ENCODE assay signal across 1 cellular context in the genomic region with DNA sequence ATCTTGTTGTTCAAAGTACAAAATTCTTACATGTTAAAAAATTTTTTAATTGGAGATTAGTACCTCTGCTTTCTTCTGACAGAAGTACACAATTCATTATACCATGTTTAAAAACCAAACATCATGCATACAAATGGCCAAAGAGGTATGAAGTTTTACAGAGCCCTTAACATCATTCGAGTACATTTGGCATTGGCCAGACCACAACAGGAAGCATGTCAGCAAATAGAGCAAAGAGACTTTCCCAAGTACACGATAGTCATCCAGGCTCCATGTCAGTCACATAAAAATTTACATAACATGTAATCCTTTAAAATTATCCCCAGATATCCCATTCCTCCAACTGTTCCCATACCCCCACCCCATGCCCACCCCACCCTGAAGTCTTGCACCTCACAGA.
TF ChIP-seq lines count a peak whose summit lies in the region.

No MANE protein-coding gene starts in this region.

TF ChIP-seq in endothelial cell of umbilical vein, 7 proteins besides CTCF, POLR2A, EP300 and RAD21:
- no peak for TF ChIP-seq EZH2 (IDR thresholded peaks at IDR 0.05; ENCODE audit: borderline replicate concordance, low read depth, low read length, severe bottlenecking)
- TF ChIP-seq, protein P1, sequence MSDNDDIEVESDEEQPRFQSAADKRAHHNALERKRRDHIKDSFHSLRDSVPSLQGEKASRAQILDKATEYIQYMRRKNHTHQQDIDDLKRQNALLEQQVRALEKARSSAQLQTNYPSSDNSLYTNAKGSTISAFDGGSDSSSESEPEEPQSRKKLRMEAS (IDR thresholded peaks at IDR 0.05; ENCODE audit: insufficient read depth, insufficient read length): no peak
- no peak for TF ChIP-seq FOS (IDR thresholded peaks at IDR 0.05; ENCODE audit: borderline replicate concordance, insufficient read depth, low read length)
- TF ChIP-seq POLR2AphosphoS5 (IDR thresholded peaks at IDR 0.05; ENCODE audit: insufficient read depth, low read depth, low read length): no peak
- TF ChIP-seq MYC (IDR thresholded peaks at IDR 0.05; ENCODE audit: low read depth, low read length): no peak
- no peak for TF ChIP-seq JUN (IDR thresholded peaks at IDR 0.05; ENCODE audit: borderline replicate concordance, insufficient read depth, insufficient read length, low read depth)
- no peak for TF ChIP-seq GATA2 (IDR thresholded peaks at IDR 0.05; ENCODE audit: insufficient read depth, insufficient read length, low read depth, low read length)
